ENCODE assay signal across 19 cellular contexts in the genomic region with DNA sequence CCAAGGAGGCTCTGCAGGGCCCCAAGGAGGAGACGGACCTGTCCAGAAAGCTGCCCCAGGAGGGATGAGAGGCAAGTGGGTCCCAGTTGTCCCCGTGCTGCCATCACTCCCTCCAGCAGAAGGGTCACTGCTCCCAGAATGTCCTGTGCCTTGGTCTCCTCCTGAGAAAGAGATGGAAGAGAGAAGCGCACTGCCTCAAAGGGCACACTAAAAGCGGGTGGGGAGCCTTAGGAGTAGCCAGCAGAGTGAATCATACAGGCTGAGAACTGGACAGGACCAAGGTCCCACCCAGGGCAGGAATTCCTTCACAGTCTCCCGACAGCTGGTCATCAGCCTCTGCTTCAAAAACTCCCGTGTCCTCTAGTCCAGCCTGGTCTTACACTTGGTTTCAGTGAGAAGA. TPM values are rescaled to one million over a fixed set of nuclear protein-coding genes. Genes with fewer than 3 reads are reported as not detected.
DNase-seq lines count a peak whose midpoint lies in the region; ATAC-seq and TF ChIP-seq lines count a peak whose summit lies in the region.
"Had no signal": no experiment of that assay in that cellular context is flagged by ENCODE, and none has a peak within 500 bp of the region (broad histone marks: within the 10 kb centered on the region; RNA-seq: fewer than 3 reads in every experiment).

No MANE protein-coding gene starts in this region.

- no peaks in the 10 kb centered on the region for H3F3A ChIP-seq in PC-3 (ENCODE audit: low read length, unreplicated experiment)

- ATAC-seq in PC-3 (peak; percentile 9; the same call in 1 of the 2 replicates), GM18520 (IDR thresholded peaks at IDR 0.05; ENCODE audit: unreplicated experiment) (no peak)
- ATAC-seq: activated T-cell treated with anti-CD3 and anti-CD28 coated beads, Interleukin-2, amount 50 U/mL, for 72 hours; body of pancreas; Panc1; WTC11 had no signal

- CTCF ChIA-PET in PC-3 (lab: Charles Lee) = interaction anchor here (0.6 to 2.7 kb wide), 2 partner anchors 141 to 172 kb away, joined by 3 to 24 read pairs; no protein-coding TSS in a partner anchor
- CTCF ChIA-PET in OCI-LY7 (lab: Charles Lee; ENCODE audit: unreplicated experiment) = no interaction called here

- H2AFZ ChIP-seq in PC-3 (ENCODE audit: low read length) (no peak overlapping the region), osteoblast (ENCODE audit: low read length) (no peak overlapping the region), OCI-LY7 (ENCODE audit: low read length) (no peak overlapping the region)

- H3K9me3 ChIP-seq in PC-3 (ENCODE audit: low read length) = no peaks in the 10 kb centered on the region
- H3K9me3 ChIP-seq in osteoblast (ENCODE audit: low read depth, low read length) = no peaks in the 10 kb centered on the region
- H3K9me3 ChIP-seq in OCI-LY7 (ENCODE audit: low read length) = no peaks in the 10 kb centered on the region
- H3K9me3 ChIP-seq: body of pancreas, prostate gland, testis had no signal

- no peak overlapping the region for H3K27ac ChIP-seq in PC-3 (ENCODE audit: low read length)
- H3K27ac ChIP-seq in osteoblast (ENCODE audit: low read depth, low read length) = no peak overlapping the region
- no peak overlapping the region for H3K27ac ChIP-seq in OCI-LY7 (ENCODE audit: low read depth, low read length, poor library complexity, severe bottlenecking)
- H3K27ac ChIP-seq: body of pancreas, prostate gland, SK-N-MC, testis had no signal

- H3K4me3 ChIP-seq in PC-3 (ENCODE audit: low read length) (no peak overlapping the region), fibroblast of pulmonary artery (replicated peaks; ENCODE audit: low read depth, low read length) (no peak overlapping the region), osteoblast (ENCODE audit: insufficient read depth, low read length) (no peak overlapping the region), OCI-LY7 (ENCODE audit: low read depth, low read length, poor library complexity, severe bottlenecking) (no peak overlapping the region)
- H3K4me3 ChIP-seq: body of pancreas, prostate gland, SK-N-MC, testis had no signal

- POLR2A ChIA-PET in PC-3 (lab: Charles Lee; ENCODE audit: unreplicated experiment) = no interaction called here
- POLR2A ChIA-PET in OCI-LY7 (lab: Charles Lee) = interaction anchor here (0.7 kb wide), 1 partner anchor 170 kb away, joined by 3 read pairs; no protein-coding TSS in a partner anchor

- 0 out of 2 replicates have a peak, but pooled peaks cover 9% of the 10 kb centered on the region for H4K20me1 ChIP-seq in PC-3 (ENCODE audit: low read length)
- peaks cover 10% of the 10 kb centered on the region for H4K20me1 ChIP-seq in osteoblast (ENCODE audit: insufficient read depth, low read length)
- no peaks in the 10 kb centered on the region for H4K20me1 ChIP-seq in OCI-LY7 (ENCODE audit: insufficient read depth, low read length)

- H3K4me1 ChIP-seq in PC-3 (ENCODE audit: insufficient read depth, low read length) = peaks cover 4% of the 10 kb centered on the region; the same call in 1 of the 2 replicates
- peaks cover 11% of the 10 kb centered on the region for H3K4me1 ChIP-seq in osteoblast (ENCODE audit: insufficient read depth, low read length)
- peaks cover 15% of the 10 kb centered on the region for H3K4me1 ChIP-seq in OCI-LY7 (ENCODE audit: insufficient read depth, low read length, poor library complexity, severe bottlenecking)

- intact Hi-C loops in PC-3 (cut with micrococcal nuclease) (loop anchor here (10.0 kb wide), 1 partner anchor 431 kb away; no protein-coding TSS in a partner anchor), OCI-LY7 (cut with micrococcal nuclease; ENCODE audit: unreplicated experiment) (no loop called here)

- BruUV-seq in PC-3 (replicated peaks; lab: Mats Ljungman, UMichigan) (no TSS peak), OCI-LY7 (replicated peaks; lab: Mats Ljungman, UMichigan) (no TSS peak)

- TF ChIP-seq CTCF in PC-3 (conservative IDR thresholded peaks at IDR 0.05; ENCODE audit: low read depth, low read length) (no peak), fibroblast of pulmonary artery (IDR thresholded peaks at IDR 0.05; ENCODE audit: low read length, missing control alignments) (no peak), osteoblast (IDR thresholded peaks at IDR 0.05; ENCODE audit: extremely low read depth, low read depth, low read length) (no peak), OCI-LY7 (conservative IDR thresholded peaks at IDR 0.05; ENCODE audit: low read length) (no peak)

- no peaks in the 10 kb centered on the region for H3K9me2 ChIP-seq in PC-3 (replicated peaks; ENCODE audit: low read length)
- H3K9me2 ChIP-seq in OCI-LY7 (ENCODE audit: insufficient read depth, low read length) = no peaks in the 10 kb centered on the region

- H3K36me3 ChIP-seq in PC-3 (ENCODE audit: low read depth, low read length) (peaks cover 6% of the 10 kb centered on the region; the same call in 1 of the 2 replicates), osteoblast (ENCODE audit: insufficient read depth, low read length) (no peaks in the 10 kb centered on the region), OCI-LY7 (ENCODE audit: insufficient read depth, low read length) (peaks cover 18% of the 10 kb centered on the region)
- H3K36me3 ChIP-seq: prostate gland had no signal

- H3K27me3 ChIP-seq in PC-3 (ENCODE audit: low read length) (peaks cover 36% of the 10 kb centered on the region), osteoblast (ENCODE audit: insufficient read depth, low read length) (peaks cover 40% of the 10 kb centered on the region)
- H3K27me3 ChIP-seq: body of pancreas, testis had no signal

- peak; percentile 48 for DNase-seq in EL
- no peak for DNase-seq in PC-3
- DNase-seq in fibroblast of pulmonary artery (ENCODE audit: low read depth) = peak; percentile 30
- peak; percentile 98 for DNase-seq in osteoblast (ENCODE audit: insufficient read length, low spot score, missing footprints)
- DNase-seq in OCI-LY7 (ENCODE audit: low spot score) = no peak
- no peak for DNase-seq in medulla oblongata (ENCODE audit: extremely low spot score)
- no peak for DNase-seq in NCI-H2227 (lab: John Stamatoyannopoulos, UW; ENCODE audit: unreplicated experiment)
- DNase-seq: activated T-cell treated with anti-CD3 and anti-CD28 coated beads, Interleukin-2, amount 50 U/mL, for 72 hours; body of pancreas; dermis blood vessel endothelial cell; DMS79; NCI-H1092 treated with DMSO at 0.1 percent for 48 hours; testis had no signal

- H3K79me2 ChIP-seq in PC-3 (ENCODE audit: low read length) (no peaks in the 10 kb centered on the region), osteoblast (ENCODE audit: insufficient read depth, low read length) (no peaks in the 10 kb centered on the region), OCI-LY7 (ENCODE audit: insufficient read depth, low read depth, low read length) (no peaks in the 10 kb centered on the region)

- no peak overlapping the region for H3K9ac ChIP-seq in PC-3 (ENCODE audit: low read length)

- no peak overlapping the region for H3K4me2 ChIP-seq in PC-3 (ENCODE audit: low read length)
- H3K4me2 ChIP-seq in osteoblast (ENCODE audit: insufficient read depth, low read length) = no peak overlapping the region
- H3K4me2 ChIP-seq in OCI-LY7 (ENCODE audit: low read length) = no peak overlapping the region

RNA-seq across cellular contexts. Expression of gene THPO, which starts 4.6 kb away (rescaled TPM):
- total RNA-seq in PC-3 (2014; rRNA removed) = not detected in 2 replicates
- total RNA-seq in osteoblast = under 0.01 TPM in 1 of 2 replicates, not detected in the other
- total RNA-seq in OCI-LY7 (2014; rRNA removed; shearing (Covaris generic)) = not detected in 2 replicates
- total RNA-seq in OCI-LY7 (2022) = not detected in 2 replicates
- total RNA-seq: activated T-cell treated with anti-CD3 and anti-CD28 coated beads, Interleukin-2, amount 50 U/mL, for 72 hours; body of pancreas; dermis blood vessel endothelial cell; endothelial cell of umbilical vein; prostate gland had no signal

RNA-seq across cellular contexts. Expression of gene CHRD, which starts 6.4 kb away (rescaled TPM):
- total RNA-seq in PC-3 (2014; rRNA removed) (not detected in 2 replicates), osteoblast (0.29 and 0.36 TPM in 2 replicates), OCI-LY7 (2022) (0.07 TPM in 1 of 2 replicates, not detected in the other)
- total RNA-seq in OCI-LY7 (2014; rRNA removed; shearing (Covaris generic)) = 0.16 TPM in 1 of 2 replicates, not detected in the other

RNA-seq across cellular contexts. Expression of gene POLR2H, which starts 11.9 kb away (rescaled TPM):
- total RNA-seq in PC-3 (2014; rRNA removed) = 184 and 193 TPM in 2 replicates
- total RNA-seq in osteoblast = 47.4 and 61.2 TPM in 2 replicates
- total RNA-seq in OCI-LY7 (2014; rRNA removed; shearing (Covaris generic)) = 62.5 and 85.8 TPM in 2 replicates
- total RNA-seq in OCI-LY7 (2022) = 73.0 and 80.1 TPM in 2 replicates

RNA-seq across cellular contexts. Expression of gene CLCN2, which starts 12.0 kb away (rescaled TPM):
- total RNA-seq in PC-3 (2014; rRNA removed) (13.0 and 17.0 TPM in 2 replicates), osteoblast (3.2 and 4.3 TPM in 2 replicates), OCI-LY7 (2022) (14.2 and 15.0 TPM in 2 replicates)
- total RNA-seq in OCI-LY7 (2014; rRNA removed; shearing (Covaris generic)) = 4.2 and 8.5 TPM in 2 replicates

RNA-seq across cellular contexts. Expression of gene FAM131A, which starts 36.0 kb away (rescaled TPM):
- total RNA-seq in PC-3 (2014; rRNA removed) (21.9 and 24.2 TPM in 2 replicates), osteoblast (9.8 and 10.6 TPM in 2 replicates), OCI-LY7 (2022) (3.7 and 4.2 TPM in 2 replicates)
- total RNA-seq in OCI-LY7 (2014; rRNA removed; shearing (Covaris generic)) = 3.8 and 5.2 TPM in 2 replicates

Comparison
In these comparisons a context has a peak if more than half of its experiments do, and no peak if none do; other contexts are left out.
1. DNase-seq: peak in EL (single experiment), fibroblast of pulmonary artery (single experiment) and osteoblast (single experiment); none in PC-3 (single experiment), OCI-LY7 (single experiment), medulla oblongata (single experiment) and NCI-H2227 (single experiment).